8 cellular contexts compared by ENCODE assay signal in genomic region chr17:49548506-49549310, GRCh38. TPM values are rescaled to one million over a fixed set of nuclear protein-coding genes. Genes with fewer than 3 reads are reported as not detected.
DNase-seq lines count a peak whose midpoint lies in the region; ATAC-seq and TF ChIP-seq lines count a peak whose summit lies in the region.

No MANE protein-coding gene starts in this region.

- H3K4me3 ChIP-seq in left lung: no peak overlapping the region

- no peaks in the 10 kb centered on the region for H3K36me3 ChIP-seq in left lung

- ATAC-seq in left lung (peak; percentile 66), HG03097 (IDR thresholded peaks at IDR 0.05; ENCODE audit: low FRiP score, unreplicated experiment) (no peak), GM21526 (IDR thresholded peaks at IDR 0.05; ENCODE audit: low FRiP score, unreplicated experiment) (no peak)

- no peak overlapping the region for H3K27ac ChIP-seq in left lung

- peaks cover 0 to 7% of the 10 kb centered on the region in 2 donors for H3K27me3 ChIP-seq in left lung

- intact Hi-C loops in left lung (cut with DNase I): no loop called here

- H3K9me3 ChIP-seq in left lung: no peaks in the 10 kb centered on the region

- no peaks in the 10 kb centered on the region for H3K4me1 ChIP-seq in left lung

- in situ Hi-C loops in T47D (cut with HindIII; ENCODE audit: low pct_unique_long_range_greater_than_20kb, low sequenced_read_pairs): no loop called here

- TF ChIP-seq CTCF in left lung (IDR thresholded peaks at IDR 0.05): peak; percentile 31 to 38

- DNase-seq in CD1c-positive myeloid dendritic cell (ENCODE audit: extremely low spot score): peak; percentile 50
- peak; percentile 48 for DNase-seq in HK-2 (ENCODE audit: unreplicated experiment)
- DNase-seq in T47D (ENCODE audit: low read depth in 1 of 2, low spot score in 1 of 2): peak; percentile 65 to 69
- no peak for DNase-seq in left lung
- no peak for DNase-seq in activated CD8-positive, alpha-beta memory T cell treated with anti-CD3 and anti-CD28 coated beads, Interleukin-2, amount 50 U/mL, for 4 hours
- no peak for DNase-seq in stimulated activated CD4-positive, alpha-beta T cell treated with anti-CD3 and anti-CD28 coated beads, Interleukin-15, amount 100 ng/mL, for 24 hours

RNA-seq across cellular contexts. Expression of gene NXPH3, which starts 27.0 kb away (rescaled TPM):
- total RNA-seq in left lung: 1 to 10 TPM; 2.1 to 2.7 TPM

RNA-seq across cellular contexts. Expression of gene NGFR, which starts 53.6 kb away (rescaled TPM):
- total RNA-seq in left lung: 1 to 10 TPM; 2.7 to 3.8 TPM

Comparison
In these comparisons a context has a peak if more than half of its experiments do, and no peak if none do; other contexts are left out.
1. DNase-seq: peak in CD1c-positive myeloid dendritic cell (single experiment), HK-2 (single experiment) and T47D (2 of 2); none in left lung (0 of 2), activated CD8-positive, alpha-beta memory T cell treated with anti-CD3 and anti-CD28 coated beads, Interleukin-2, amount 50 U/mL, for 4 hours (single experiment) and stimulated activated CD4-positive, alpha-beta T cell treated with anti-CD3 and anti-CD28 coated beads, Interleukin-15, amount 100 ng/mL, for 24 hours (single experiment).